1 cellular context compared by ENCODE assay signal in the genomic region with DNA sequence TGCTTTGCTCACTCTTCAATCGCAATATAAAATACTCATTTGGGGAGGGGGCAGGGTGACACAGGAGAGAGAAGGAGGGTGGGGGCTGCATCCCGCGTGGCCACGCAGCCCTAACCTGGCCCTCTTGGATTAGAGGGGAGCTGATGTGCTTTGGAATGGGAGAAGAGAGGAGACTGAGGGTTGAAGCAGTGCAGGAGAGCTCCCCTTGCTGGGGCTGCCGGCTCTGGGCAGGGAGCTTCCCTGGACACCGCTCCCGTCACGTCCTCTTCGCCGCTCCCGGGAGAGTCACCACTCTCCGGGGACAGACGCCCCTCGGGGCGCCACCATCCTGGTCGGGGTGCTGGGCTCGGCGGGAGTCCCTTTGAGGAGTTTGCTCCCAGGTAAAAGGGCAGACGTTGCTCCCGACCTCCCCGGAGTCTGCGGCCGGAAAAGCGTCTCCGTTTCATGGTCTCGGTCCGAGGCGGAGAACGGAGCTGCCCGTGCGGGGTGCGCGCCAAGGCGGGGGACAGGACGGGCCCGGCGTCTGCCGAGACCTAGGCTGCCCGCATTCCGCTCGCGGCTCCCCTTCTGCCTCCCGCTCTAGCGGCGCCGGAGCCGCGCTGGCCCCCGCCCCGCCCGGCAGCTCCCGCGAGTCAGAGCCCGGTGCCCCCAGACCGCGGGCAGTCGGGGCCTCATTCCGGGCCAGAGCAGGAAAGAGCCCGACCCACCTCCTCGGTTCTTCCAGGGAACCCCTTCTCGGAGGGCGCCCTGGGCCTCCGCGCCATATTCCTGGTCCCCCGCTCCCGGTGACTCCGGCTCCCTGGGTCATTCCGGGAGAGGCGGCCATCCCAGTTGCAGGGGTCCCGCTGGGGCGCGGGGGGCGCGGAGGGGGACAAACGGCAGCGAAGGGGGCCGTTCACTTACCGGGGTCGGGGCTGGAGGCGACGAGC.
TF ChIP-seq lines count a peak whose summit lies in the region.

No MANE protein-coding gene starts in this region.

TF ChIP-seq in GM23338, 12 proteins besides CTCF, POLR2A, EP300 and RAD21 (continued from another document):
- TF ChIP-seq, protein P1, sequence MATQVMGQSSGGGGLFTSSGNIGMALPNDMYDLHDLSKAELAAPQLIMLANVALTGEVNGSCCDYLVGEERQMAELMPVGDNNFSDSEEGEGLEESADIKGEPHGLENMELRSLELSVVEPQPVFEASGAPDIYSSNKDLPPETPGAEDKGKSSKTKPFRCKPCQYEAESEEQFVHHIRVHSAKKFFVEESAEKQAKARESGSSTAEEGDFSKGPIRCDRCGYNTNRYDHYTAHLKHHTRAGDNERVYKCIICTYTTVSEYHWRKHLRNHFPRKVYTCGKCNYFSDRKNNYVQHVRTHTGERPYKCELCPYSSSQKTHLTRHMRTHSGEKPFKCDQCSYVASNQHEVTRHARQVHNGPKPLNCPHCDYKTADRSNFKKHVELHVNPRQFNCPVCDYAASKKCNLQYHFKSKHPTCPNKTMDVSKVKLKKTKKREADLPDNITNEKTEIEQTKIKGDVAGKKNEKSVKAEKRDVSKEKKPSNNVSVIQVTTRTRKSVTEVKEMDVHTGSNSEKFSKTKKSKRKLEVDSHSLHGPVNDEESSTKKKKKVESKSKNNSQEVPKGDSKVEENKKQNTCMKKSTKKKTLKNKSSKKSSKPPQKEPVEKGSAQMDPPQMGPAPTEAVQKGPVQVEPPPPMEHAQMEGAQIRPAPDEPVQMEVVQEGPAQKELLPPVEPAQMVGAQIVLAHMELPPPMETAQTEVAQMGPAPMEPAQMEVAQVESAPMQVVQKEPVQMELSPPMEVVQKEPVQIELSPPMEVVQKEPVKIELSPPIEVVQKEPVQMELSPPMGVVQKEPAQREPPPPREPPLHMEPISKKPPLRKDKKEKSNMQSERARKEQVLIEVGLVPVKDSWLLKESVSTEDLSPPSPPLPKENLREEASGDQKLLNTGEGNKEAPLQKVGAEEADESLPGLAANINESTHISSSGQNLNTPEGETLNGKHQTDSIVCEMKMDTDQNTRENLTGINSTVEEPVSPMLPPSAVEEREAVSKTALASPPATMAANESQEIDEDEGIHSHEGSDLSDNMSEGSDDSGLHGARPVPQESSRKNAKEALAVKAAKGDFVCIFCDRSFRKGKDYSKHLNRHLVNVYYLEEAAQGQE (IDR thresholded peaks at IDR 0.05; ENCODE audit: unreplicated experiment) = peak; percentile 23
TF ChIP-seq in GM23338: peak in this region for 2.
